In the genomic region with DNA sequence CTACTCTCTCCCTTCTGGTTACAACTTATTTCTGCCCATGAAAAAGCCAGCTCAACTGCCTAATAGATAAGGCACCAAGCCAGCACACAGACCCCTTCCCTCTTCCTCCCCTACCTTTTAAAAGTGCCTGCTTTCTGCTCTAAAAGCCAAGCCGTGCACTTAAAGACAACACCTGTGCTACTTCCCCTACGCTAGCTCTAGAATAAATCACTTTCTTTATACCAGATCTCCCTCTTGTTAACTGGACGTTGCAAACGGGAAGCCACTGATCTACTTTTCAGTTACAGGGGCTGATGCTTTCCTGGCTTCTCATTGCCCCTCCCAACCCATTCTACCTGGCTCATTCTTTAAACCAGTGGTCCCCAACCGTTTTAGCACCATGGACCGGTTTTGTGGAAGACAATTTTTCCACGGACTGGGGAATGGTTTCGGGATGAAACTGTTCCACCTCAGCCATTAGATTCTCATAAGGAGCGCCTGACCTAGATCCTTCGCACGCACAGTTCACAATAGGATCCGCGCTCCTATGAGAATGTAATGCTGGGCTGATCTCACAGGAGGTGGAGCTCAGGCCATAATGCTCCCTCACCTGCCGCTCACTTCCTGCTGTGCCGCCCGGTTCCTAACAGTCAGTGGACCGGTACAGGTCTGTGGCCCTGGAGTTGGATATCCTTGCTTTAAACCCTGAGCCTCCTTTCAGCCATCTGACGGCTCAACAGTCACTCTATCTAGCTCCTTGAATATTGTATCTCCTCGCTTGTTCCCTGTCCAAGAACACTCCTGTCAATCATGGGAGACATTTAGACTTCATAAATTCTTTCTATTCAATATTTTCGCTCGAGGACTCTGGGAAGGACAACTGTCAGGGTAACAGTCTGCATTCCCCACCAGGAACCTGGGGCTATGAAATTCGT, we compare ENCODE assay signal across 8 cellular contexts. TPM values are rescaled to one million over a fixed set of nuclear protein-coding genes. Genes with fewer than 3 reads are reported as not detected.
DNase-seq lines count a peak whose midpoint lies in the region; ATAC-seq and TF ChIP-seq lines count a peak whose summit lies in the region.

No MANE protein-coding gene starts in this region.

- no peak overlapping the region for H3K27ac Mint-ChIP-seq in activated CD4-positive, alpha-beta T cell treated with anti-CD3 and anti-CD28 coated beads, Interleukin-2, amount 10 ng/mL, durations not matched to agents 24 days and 14 days
- H3K27ac Mint-ChIP-seq in naive thymus-derived CD4-positive, alpha-beta T cell = peak overlapping the region in 8 of 9 donors; percentile 33 to 91 (median 82)
- H3K27ac Mint-ChIP-seq in type B pancreatic cell = peak overlapping the region; percentile 95

- H3K9me3 ChIP-seq in naive thymus-derived CD4-positive, alpha-beta T cell (ENCODE audit: control insufficient read depth in 2 of 3, low read length in 3 of 3) = peaks cover 0 to 7% (median 0%) of the 10 kb centered on the region in 3 experiments

- H3K4me3 Mint-ChIP-seq in activated CD4-positive, alpha-beta T cell treated with anti-CD3 and anti-CD28 coated beads, Interleukin-2, amount 10 ng/mL, durations not matched to agents 24 days and 14 days = peak overlapping the region; percentile 79
- H3K4me3 Mint-ChIP-seq in naive thymus-derived CD4-positive, alpha-beta T cell = peak overlapping the region; percentile 71 to 98 (median 96)
- H3K4me3 Mint-ChIP-seq in type B pancreatic cell = peak overlapping the region; percentile 99

- TF ChIP-seq RAD21 in Ishikawa (IDR thresholded peaks at IDR 0.05; ENCODE audit: low read depth) = no peak

- intact Hi-C loops in activated CD4-positive, alpha-beta T cell treated with anti-CD3 and anti-CD28 coated beads, Interleukin-2, amount 10 ng/mL, durations not matched to agents 24 days and 14 days (cut with micrococcal nuclease) = no loop called here
- intact Hi-C loops in naive thymus-derived CD4-positive, alpha-beta T cell (cut with micrococcal nuclease) = loop anchor here in 1 of 2 donors (1.0 to 2.0 kb wide), 11 partner anchors 21 to 449 kb away; a partner anchor contains a TSS

- no peak for TF ChIP-seq EP300 in Ishikawa (IDR thresholded peaks at IDR 0.05; ENCODE audit: borderline replicate concordance)

- H3K9me3 Mint-ChIP-seq in activated CD4-positive, alpha-beta T cell treated with anti-CD3 and anti-CD28 coated beads, Interleukin-2, amount 10 ng/mL, durations not matched to agents 24 days and 14 days = peaks cover 60% of the 10 kb centered on the region
- peaks cover 9 to 68% (median 31%) of the 10 kb centered on the region in 11 donors for H3K9me3 Mint-ChIP-seq in naive thymus-derived CD4-positive, alpha-beta T cell
- H3K9me3 Mint-ChIP-seq in type B pancreatic cell = no peaks in the 10 kb centered on the region

- peak overlapping the region; percentile 53 for H3K27ac ChIP-seq in naive thymus-derived CD4-positive, alpha-beta T cell (ENCODE audit: low read depth, low read length)

- H3K4me1 ChIP-seq in naive thymus-derived CD4-positive, alpha-beta T cell (ENCODE audit: control insufficient read depth in 2 of 2, insufficient read depth in 2 of 2, low read length in 2 of 2) = no peaks in the 10 kb centered on the region

- peaks cover 0 to 22% (median 0%) of the 10 kb centered on the region in 3 experiments for H3K36me3 ChIP-seq in naive thymus-derived CD4-positive, alpha-beta T cell (ENCODE audit: control insufficient read depth in 2 of 3, insufficient read depth in 3 of 3, low read length in 3 of 3)

- H3K4me3 ChIP-seq in epithelial cell of proximal tubule (ENCODE audit: low read depth, low read length) = peak overlapping the region; percentile 92
- peak overlapping the region; percentile 58 for H3K4me3 ChIP-seq in naive thymus-derived CD4-positive, alpha-beta T cell (ENCODE audit: low read length)

- peaks cover 3% of the 10 kb centered on the region for H3K4me1 Mint-ChIP-seq in activated CD4-positive, alpha-beta T cell treated with anti-CD3 and anti-CD28 coated beads, Interleukin-2, amount 10 ng/mL, durations not matched to agents 24 days and 14 days
- peaks cover 7 to 36% (median 28%) of the 10 kb centered on the region in 7 donors for H3K4me1 Mint-ChIP-seq in naive thymus-derived CD4-positive, alpha-beta T cell
- peaks cover 12% of the 10 kb centered on the region for H3K4me1 Mint-ChIP-seq in type B pancreatic cell (ENCODE audit: unreplicated experiment)

- no peak for TF ChIP-seq CTCF in epithelial cell of proximal tubule (conservative IDR thresholded peaks at IDR 0.05; ENCODE audit: low read depth, low read length)
- no peak for TF ChIP-seq CTCF in type B pancreatic cell (conservative IDR thresholded peaks at IDR 0.05)

- ATAC-seq in naive thymus-derived CD4-positive, alpha-beta T cell = peak; percentile 48
- ATAC-seq in GM18858 (IDR thresholded peaks at IDR 0.05; ENCODE audit: unreplicated experiment) (no peak), GM19455 (IDR thresholded peaks at IDR 0.05; ENCODE audit: unreplicated experiment) (no peak)

- H3K27me3 ChIP-seq in naive thymus-derived CD4-positive, alpha-beta T cell (ENCODE audit: control insufficient read depth in 2 of 2, insufficient read depth in 2 of 2, low read length in 2 of 2) = no peaks in the 10 kb centered on the region

- DNase-seq in Daoy (ENCODE audit: low read depth) = peak; percentile 13
- peak; percentile 59 for DNase-seq in activated CD4-positive, alpha-beta T cell treated with anti-CD3 and anti-CD28 coated beads, Interleukin-2, amount 10 ng/mL, durations not matched to agents 24 days and 14 days
- DNase-seq in epithelial cell of proximal tubule (ENCODE audit: low read depth) = no peak
- DNase-seq in naive thymus-derived CD4-positive, alpha-beta T cell = peak in 3 of 9 donors; percentile 2 to 20 (median 16)
- DNase-seq in type B pancreatic cell (ENCODE audit: extremely low spot score, unreplicated experiment) = no peak

- peaks cover 8% of the 10 kb centered on the region for H3K36me3 Mint-ChIP-seq in activated CD4-positive, alpha-beta T cell treated with anti-CD3 and anti-CD28 coated beads, Interleukin-2, amount 10 ng/mL, durations not matched to agents 24 days and 14 days (ENCODE audit: low read depth)
- peaks cover 9 to 37% (median 27%) of the 10 kb centered on the region in 5 donors for H3K36me3 Mint-ChIP-seq in naive thymus-derived CD4-positive, alpha-beta T cell
- H3K36me3 Mint-ChIP-seq in type B pancreatic cell = peaks cover 16% of the 10 kb centered on the region

- no peaks in the 10 kb centered on the region for H3K27me3 Mint-ChIP-seq in activated CD4-positive, alpha-beta T cell treated with anti-CD3 and anti-CD28 coated beads, Interleukin-2, amount 10 ng/mL, durations not matched to agents 24 days and 14 days
- peaks cover 0 to 27% (median 17%) of the 10 kb centered on the region in 5 donors for H3K27me3 Mint-ChIP-seq in naive thymus-derived CD4-positive, alpha-beta T cell
- H3K27me3 Mint-ChIP-seq in type B pancreatic cell = peaks cover 23% of the 10 kb centered on the region

- POLR2A ChIA-PET in naive thymus-derived CD4-positive, alpha-beta T cell (lab: Charles Lee) = interaction anchor here (0.6 to 1.9 kb wide), 8 partner anchors 19 to 546 kb away, joined by 3 to 9 read pairs (median 4); no protein-coding TSS in a partner anchor

- CTCF ChIA-PET in naive thymus-derived CD4-positive, alpha-beta T cell (lab: Charles Lee) = no interaction called here

TF ChIP-seq in Ishikawa, 13 proteins besides CTCF, POLR2A, EP300 and RAD21 (continues in another document):
- no peak for TF ChIP-seq TEAD4 (IDR thresholded peaks at IDR 0.05)

RNA-seq across cellular contexts. Expression of a gene that starts 0.8 kb away (rescaled TPM):
- total RNA-seq in Daoy (2014; rRNA removed; shearing (Covaris generic)) = 2.1 and 5.4 TPM in 2 replicates
- total RNA-seq in activated CD4-positive, alpha-beta T cell treated with anti-CD3 and anti-CD28 coated beads, Interleukin-2, amount 10 ng/mL, durations not matched to agents 24 days and 14 days = 0.40 TPM in 1 of 2 replicates, not detected in the other
- total RNA-seq in epithelial cell of proximal tubule (3.3 TPM in 2 replicates), type B pancreatic cell (ENCODE audit: low replicate concordance) (8.4 and 10.0 TPM in 2 replicates)
- 1 to 10 TPM in 4 of 5 experiments, under 1 TPM in 1; 0.15 to 8.7 (median 2.3) TPM for total RNA-seq in naive thymus-derived CD4-positive, alpha-beta T cell
- 1 to 10 TPM; 1.7 to 4.8 TPM for polyA plus RNA-seq in naive thymus-derived CD4-positive, alpha-beta T cell

RNA-seq across cellular contexts. Expression of a gene that starts 21.0 kb away (rescaled TPM):
- 1.7 and 2.3 TPM in 2 replicates for total RNA-seq in Daoy (2014; rRNA removed; shearing (Covaris generic))
- total RNA-seq in activated CD4-positive, alpha-beta T cell treated with anti-CD3 and anti-CD28 coated beads, Interleukin-2, amount 10 ng/mL, durations not matched to agents 24 days and 14 days = 1.2 TPM in 2 replicates
- 0.81 and 1.3 TPM in 2 replicates for total RNA-seq in epithelial cell of proximal tubule
- 1 to 10 TPM; 1.9 to 4.4 (median 2.4) TPM for total RNA-seq in naive thymus-derived CD4-positive, alpha-beta T cell
- under 1 TPM; 0.54 to 0.61 TPM for polyA plus RNA-seq in naive thymus-derived CD4-positive, alpha-beta T cell
- total RNA-seq in type B pancreatic cell (ENCODE audit: low replicate concordance) = 4.9 and 5.2 TPM in 2 replicates

RNA-seq across cellular contexts. Expression of a gene that starts 25.8 kb away (rescaled TPM):
- 4.3 and 5.5 TPM in 2 replicates for total RNA-seq in Daoy (2014; rRNA removed; shearing (Covaris generic))
- total RNA-seq in activated CD4-positive, alpha-beta T cell treated with anti-CD3 and anti-CD28 coated beads, Interleukin-2, amount 10 ng/mL, durations not matched to agents 24 days and 14 days = 1.1 and 1.8 TPM in 2 replicates
- total RNA-seq in epithelial cell of proximal tubule (2.7 and 3.7 TPM in 2 replicates), type B pancreatic cell (ENCODE audit: low replicate concordance) (6.7 and 7.9 TPM in 2 replicates)
- 10 to 100 TPM in 1 of 5 experiments, 1 to 10 TPM in 4; 2.9 to 10.1 (median 4.5) TPM for total RNA-seq in naive thymus-derived CD4-positive, alpha-beta T cell
- polyA plus RNA-seq in naive thymus-derived CD4-positive, alpha-beta T cell = 1 to 10 TPM; 2.1 to 3.6 TPM

RNA-seq across cellular contexts. Expression of a gene that starts 43.2 kb away (rescaled TPM):
- total RNA-seq in Daoy (2014; rRNA removed; shearing (Covaris generic)) = 10.9 and 11.2 TPM in 2 replicates
- total RNA-seq in activated CD4-positive, alpha-beta T cell treated with anti-CD3 and anti-CD28 coated beads, Interleukin-2, amount 10 ng/mL, durations not matched to agents 24 days and 14 days = 17.0 and 17.4 TPM in 2 replicates
- total RNA-seq in epithelial cell of proximal tubule = 5.8 and 8.0 TPM in 2 replicates
- total RNA-seq in naive thymus-derived CD4-positive, alpha-beta T cell = 10 to 100 TPM; 35.0 to 82.0 (median 44.2) TPM
- polyA plus RNA-seq in naive thymus-derived CD4-positive, alpha-beta T cell = 10 to 100 TPM; 11.1 to 17.1 TPM
- 28.9 and 32.8 TPM in 2 replicates for total RNA-seq in type B pancreatic cell (ENCODE audit: low replicate concordance)

RNA-seq across cellular contexts. Expression of a gene that starts 48.2 kb away (rescaled TPM):
- 3.0 and 4.9 TPM in 2 replicates for total RNA-seq in Daoy (2014; rRNA removed; shearing (Covaris generic))
- 2.4 and 4.5 TPM in 2 replicates for total RNA-seq in activated CD4-positive, alpha-beta T cell treated with anti-CD3 and anti-CD28 coated beads, Interleukin-2, amount 10 ng/mL, durations not matched to agents 24 days and 14 days
- total RNA-seq in epithelial cell of proximal tubule = 1.7 TPM in 2 replicates
- total RNA-seq in naive thymus-derived CD4-positive, alpha-beta T cell = 10 to 100 TPM in 2 of 5 experiments, 1 to 10 TPM in 3; 2.7 to 18.1 (median 6.7) TPM
- 1 to 10 TPM; 2.4 to 4.6 TPM for polyA plus RNA-seq in naive thymus-derived CD4-positive, alpha-beta T cell
- total RNA-seq in type B pancreatic cell (ENCODE audit: low replicate concordance) = 5.0 and 6.5 TPM in 2 replicates

Comparison
In these comparisons a context has a peak if more than half of its experiments do, and no peak if none do; other contexts are left out.
1. DNase-seq: peak in Daoy (single experiment) and activated CD4-positive, alpha-beta T cell treated with anti-CD3 and anti-CD28 coated beads, Interleukin-2, amount 10 ng/mL, durations not matched to agents 24 days and 14 days (single experiment); none in epithelial cell of proximal tubule (single experiment) and type B pancreatic cell (single experiment).
2. Peak in every context shown above with its lines, with median percentiles within 50 percentile points of each other: H3K4me3 Mint-ChIP-seq.